ENCODE assay signal across 11 cellular contexts in the genomic region with DNA sequence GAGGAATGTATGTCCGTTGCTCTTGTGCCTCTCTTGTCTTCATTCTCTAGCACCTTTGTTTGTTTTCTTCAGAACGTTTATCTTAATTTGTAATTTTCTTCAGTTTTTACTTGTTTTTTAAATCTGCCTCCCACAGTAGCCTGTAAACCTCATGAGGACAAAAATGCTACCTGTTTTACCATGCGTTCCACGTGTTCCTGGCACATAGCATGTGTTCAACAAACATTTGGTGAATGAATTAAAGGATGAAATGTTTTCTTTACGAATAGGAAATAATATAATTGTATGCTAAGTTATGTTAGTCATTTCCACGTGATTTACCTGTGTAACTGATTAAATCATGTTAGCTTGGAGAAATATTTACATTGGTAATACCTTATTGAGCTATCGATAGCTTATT. TPM values are rescaled to one million over a fixed set of nuclear protein-coding genes. Genes with fewer than 3 reads are reported as not detected.
DNase-seq lines count a peak whose midpoint lies in the region; ATAC-seq and TF ChIP-seq lines count a peak whose summit lies in the region.
"Had no signal": no experiment of that assay in that cellular context is flagged by ENCODE, and none has a peak within 500 bp of the region (broad histone marks: within the 10 kb centered on the region; RNA-seq: fewer than 3 reads in every experiment).

No MANE protein-coding gene starts in this region.

- H3K4me1 Mint-ChIP-seq in MCF 10A (ENCODE audit: insufficient read depth, unreplicated experiment) (peaks cover 29% of the 10 kb centered on the region), WTC11 (peaks cover 29% of the 10 kb centered on the region), glutamatergic neuron (ENCODE audit: low read depth, unreplicated experiment) (peaks cover 14% of the 10 kb centered on the region), CD14-positive monocyte (peaks cover 38% of the 10 kb centered on the region)
- H3K4me1 Mint-ChIP-seq in stimulated activated memory B cell treated with anti-CD40 and anti-IgM and Interleukin-4, amounts not matched to agents 10 μg/mL and 1 μg/mL and 100 μg/mL, for 72 hours, result peaks cover 58% of the 10 kb centered on the region

- POLR2A ChIA-PET in MCF 10A (lab: Yijun Ruan, JAX), result interaction anchor here (0.6 to 0.7 kb wide), 2 partner anchors 13 to 57 kb away, joined by 3 to 4 read pairs; no protein-coding TSS in a partner anchor
- POLR2A ChIA-PET in WTC11 (lab: Charles Lee), result no interaction called here

- TF ChIP-seq POLR2A in breast epithelium (IDR thresholded peaks at IDR 0.05), result no peak

- TF ChIP-seq CTCF in MCF 10A (IDR thresholded peaks at IDR 0.05; ENCODE audit: unreplicated experiment), result no peak
- no peak for TF ChIP-seq CTCF in breast epithelium (IDR thresholded peaks at IDR 0.05)
- TF ChIP-seq CTCF in WTC11 (IDR thresholded peaks at IDR 0.05), result no peak
- no peak for TF ChIP-seq CTCF in glutamatergic neuron (IDR thresholded peaks at IDR 0.05; ENCODE audit: partially characterized antibody, unreplicated experiment)
- no peak for TF ChIP-seq CTCF in CD14-positive monocyte (IDR thresholded peaks at IDR 0.05)

- no peak overlapping the region for H3K4me3 ChIP-seq in breast epithelium

- peaks cover 19 to 26% of the 10 kb centered on the region in 2 donors for H3K9me3 ChIP-seq in breast epithelium

- H3K9me3 Mint-ChIP-seq in MCF 10A (ENCODE audit: unreplicated experiment) (peaks cover 16% of the 10 kb centered on the region), WTC11 (peaks cover 18% of the 10 kb centered on the region), glutamatergic neuron (ENCODE audit: unreplicated experiment) (peaks cover 6% of the 10 kb centered on the region), CD14-positive monocyte (peaks cover 3 to 17% (median 9%) of the 10 kb centered on the region in 7 donors)
- H3K9me3 Mint-ChIP-seq in stimulated activated memory B cell treated with anti-CD40 and anti-IgM and Interleukin-4, amounts not matched to agents 10 μg/mL and 1 μg/mL and 100 μg/mL, for 72 hours, result peaks cover 7% of the 10 kb centered on the region

- H3K27ac Mint-ChIP-seq in MCF 10A (ENCODE audit: low read depth, unreplicated experiment) (peak overlapping the region; percentile 93), WTC11 (peak overlapping the region; percentile 71; the same call in 1 of the 2 replicates), glutamatergic neuron (ENCODE audit: unreplicated experiment) (no peak overlapping the region), CD14-positive monocyte (peak overlapping the region in 3 of 7 donors; percentile 10 to 78 (median 37))
- no peak overlapping the region for H3K27ac Mint-ChIP-seq in stimulated activated memory B cell treated with anti-CD40 and anti-IgM and Interleukin-4, amounts not matched to agents 10 μg/mL and 1 μg/mL and 100 μg/mL, for 72 hours

- H3K4me1 ChIP-seq in breast epithelium, result peaks cover 3 to 6% of the 10 kb centered on the region in 2 donors

- H3K4me3 Mint-ChIP-seq in MCF 10A (ENCODE audit: unreplicated experiment), result peak overlapping the region; percentile 78
- H3K4me3 Mint-ChIP-seq in WTC11, result peak overlapping the region; percentile 93
- peak overlapping the region; percentile 70 for H3K4me3 Mint-ChIP-seq in glutamatergic neuron (ENCODE audit: unreplicated experiment)
- H3K4me3 Mint-ChIP-seq in stimulated activated memory B cell treated with anti-CD40 and anti-IgM and Interleukin-4, amounts not matched to agents 10 μg/mL and 1 μg/mL and 100 μg/mL, for 72 hours, result peak overlapping the region; percentile 96
- peak overlapping the region in 1 of 2 donors; percentile 3 for H3K4me3 Mint-ChIP-seq in CD14-positive monocyte

- intact Hi-C loops in MCF 10A (cut with micrococcal nuclease) (loop anchor here (5.0 kb wide), 1 partner anchor 49 kb away; no protein-coding TSS in a partner anchor), breast epithelium (cut with DNase I; ENCODE audit: low total_unique reads) (no loop called here), CD14-positive monocyte (cut with micrococcal nuclease) (loop anchor here (5.0 to 10.0 kb wide), 2 partner anchors 52 to 349 kb away; a partner anchor contains a TSS)

- no peak overlapping the region for H3K27ac ChIP-seq in breast epithelium

- BruUV-seq in MCF 10A (replicated peaks; lab: Mats Ljungman, UMichigan), result no TSS peak

- H3K27me3 ChIP-seq in breast epithelium, result no peaks in the 10 kb centered on the region

- no peaks in the 10 kb centered on the region for H3K36me3 ChIP-seq in breast epithelium

- no peak for ATAC-seq in WTC11
- ATAC-seq in stimulated activated memory B cell treated with anti-CD40 and anti-IgM and Interleukin-4, amounts not matched to agents 10 μg/mL and 1 μg/mL and 100 μg/mL, for 72 hours, result no peak
- ATAC-seq in GM18861 (IDR thresholded peaks at IDR 0.05; ENCODE audit: unreplicated experiment), result no peak

- H3K36me3 Mint-ChIP-seq in MCF 10A (ENCODE audit: insufficient read depth, unreplicated experiment) (peaks cover 11% of the 10 kb centered on the region), WTC11 (peaks cover 49% of the 10 kb centered on the region), glutamatergic neuron (ENCODE audit: unreplicated experiment) (peaks cover 20% of the 10 kb centered on the region), CD14-positive monocyte (peaks cover 35 to 44% of the 10 kb centered on the region in 2 donors)
- peaks cover 55% of the 10 kb centered on the region for H3K36me3 Mint-ChIP-seq in stimulated activated memory B cell treated with anti-CD40 and anti-IgM and Interleukin-4, amounts not matched to agents 10 μg/mL and 1 μg/mL and 100 μg/mL, for 72 hours

- H3K27me3 Mint-ChIP-seq in MCF 10A (ENCODE audit: insufficient read depth, unreplicated experiment) (no peaks in the 10 kb centered on the region), WTC11 (ENCODE audit: low read depth) (no peaks in the 10 kb centered on the region), glutamatergic neuron (ENCODE audit: unreplicated experiment) (peaks cover 4% of the 10 kb centered on the region), CD14-positive monocyte (ENCODE audit: low read depth in 3 of 3) (no peaks in the 10 kb centered on the region)
- H3K27me3 Mint-ChIP-seq in stimulated activated memory B cell treated with anti-CD40 and anti-IgM and Interleukin-4, amounts not matched to agents 10 μg/mL and 1 μg/mL and 100 μg/mL, for 72 hours, result no peaks in the 10 kb centered on the region

- CTCF ChIA-PET in MCF 10A (lab: Yijun Ruan, JAX) (no interaction called here), WTC11 (lab: Charles Lee) (no interaction called here)

- DNase-seq in MCF 10A (ENCODE audit: unreplicated experiment), result no peak
- DNase-seq in breast epithelium (ENCODE audit: low spot score in 2 of 2), result no peak
- DNase-seq in WTC11 (ENCODE audit: low spot score), result no peak
- no peak for DNase-seq in glutamatergic neuron
- no peak for DNase-seq in NOMO-1 treated with DMSO at 0.1 percent for 48 hours (lab: John Stamatoyannopoulos, UW; ENCODE audit: unreplicated experiment)
- no peak for DNase-seq in CD14-positive monocyte (ENCODE audit: low spot score)
- DNase-seq: C1 segment of cervical spinal cord, NCI-H1436 treated with DMSO at 0.1 percent for 48 hours, SHP77 had no signal

TF ChIP-seq in WTC11, 78 proteins besides CTCF, POLR2A, EP300 and RAD21:
- TF ChIP-seq CBFB (CRISPR knock-in tag; IDR thresholded peaks at IDR 0.05; ENCODE audit: low read depth) (no peak), RORB (CRISPR knock-in tag; IDR thresholded peaks at IDR 0.05) (no peak), ZNF232 (CRISPR knock-in tag; IDR thresholded peaks at IDR 0.05) (no peak)
- TF ChIP-seq, protein P1, sequence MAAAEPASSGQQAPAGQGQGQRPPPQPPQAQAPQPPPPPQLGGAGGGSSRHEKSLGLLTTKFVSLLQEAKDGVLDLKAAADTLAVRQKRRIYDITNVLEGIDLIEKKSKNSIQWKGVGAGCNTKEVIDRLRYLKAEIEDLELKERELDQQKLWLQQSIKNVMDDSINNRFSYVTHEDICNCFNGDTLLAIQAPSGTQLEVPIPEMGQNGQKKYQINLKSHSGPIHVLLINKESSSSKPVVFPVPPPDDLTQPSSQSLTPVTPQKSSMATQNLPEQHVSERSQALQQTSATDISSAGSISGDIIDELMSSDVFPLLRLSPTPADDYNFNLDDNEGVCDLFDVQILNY (CRISPR knock-in tag; IDR thresholded peaks at IDR 0.05), result no peak

RNA-seq across cellular contexts. Expression of a gene that starts 2.2 kb away (rescaled TPM):
- 80.5 and 81.9 TPM in 2 replicates for total RNA-seq in MCF 10A (2022)
- 10 to 100 TPM; 34.9 to 58.8 (median 46.5) TPM for total RNA-seq in breast epithelium
- total RNA-seq in WTC11 (2021), result 77.1 to 81.8 TPM (median 77.9 TPM) in 3 replicates
- 67.5 TPM for total RNA-seq in glutamatergic neuron (ENCODE audit: unreplicated experiment)
- 10 to 100 TPM; 15.0 to 22.2 TPM for polyA plus RNA-seq in CD14-positive monocyte

Comparison
In these comparisons a context has a peak if more than half of its experiments do, and no peak if none do; other contexts are left out.
1. H3K27ac Mint-ChIP-seq: peak in MCF 10A (single experiment) and WTC11 (single experiment); none in glutamatergic neuron (single experiment) and stimulated activated memory B cell treated with anti-CD40 and anti-IgM and Interleukin-4, amounts not matched to agents 10 μg/mL and 1 μg/mL and 100 μg/mL, for 72 hours (single experiment).